In genomic region chr10:3876563-3876962, GRCh38 we compare ENCODE assay signal across 11 cellular contexts.
A peak's percentile ranks its signal among the peaks of the same experiment; 100 is the strongest.
DNase-seq lines count a peak whose midpoint lies in the region; ATAC-seq and TF ChIP-seq lines count a peak whose summit lies in the region.
"Had no signal": no experiment of that assay in that cellular context is flagged by ENCODE, and none has a peak within 500 bp of the region (broad histone marks: within the 10 kb centered on the region; RNA-seq: fewer than 3 reads in every experiment).

No MANE protein-coding gene starts in this region.

- H3K4me1 ChIP-seq in CD4-positive, alpha-beta memory T cell (ENCODE audit: insufficient read depth, low read length): peaks cover 66% of the 10 kb centered on the region
- H3K4me1 ChIP-seq in osteoblast (ENCODE audit: insufficient read depth, low read length): peaks cover 20% of the 10 kb centered on the region

- peak overlapping the region; percentile 80 to 100 (median 99) for H3K27ac Mint-ChIP-seq in CD4-positive, alpha-beta memory T cell
- H3K27ac Mint-ChIP-seq in dendritic cell treated with granulocyte-macrophage colony-stimulating factor and Interleukin-4, amounts not matched to agents 40 ng/mL and 50 ng/mL, for 4 days: peak overlapping the region; percentile 74

- intact Hi-C loops in CD4-positive, alpha-beta memory T cell (cut with micrococcal nuclease): loop anchor here (2.0 to 10.0 kb wide), 3 partner anchors 96 to 778 kb away; no protein-coding TSS in a partner anchor
- intact Hi-C loops in dendritic cell treated with granulocyte-macrophage colony-stimulating factor and Interleukin-4, amounts not matched to agents 40 ng/mL and 50 ng/mL, for 4 days (cut with micrococcal nuclease): loop anchor here (5.0 kb wide), 1 partner anchor 896 kb away; no protein-coding TSS in a partner anchor

- H3K36me3 Mint-ChIP-seq in CD4-positive, alpha-beta memory T cell: peaks cover 0 to 1% of the 10 kb centered on the region in 2 donors
- no peaks in the 10 kb centered on the region for H3K36me3 Mint-ChIP-seq in dendritic cell treated with granulocyte-macrophage colony-stimulating factor and Interleukin-4, amounts not matched to agents 40 ng/mL and 50 ng/mL, for 4 days (ENCODE audit: low read depth)

- H3K79me2 ChIP-seq in osteoblast (ENCODE audit: insufficient read depth, low read length): no peaks in the 10 kb centered on the region

- no peaks in the 10 kb centered on the region for H3K27me3 Mint-ChIP-seq in CD4-positive, alpha-beta memory T cell
- no peaks in the 10 kb centered on the region for H3K27me3 Mint-ChIP-seq in dendritic cell treated with granulocyte-macrophage colony-stimulating factor and Interleukin-4, amounts not matched to agents 40 ng/mL and 50 ng/mL, for 4 days

- H3K4me3 Mint-ChIP-seq in CD4-positive, alpha-beta memory T cell: peak overlapping the region in 5 of 8 donors; percentile 31 to 75 (median 46)
- peak overlapping the region; percentile 6 for H3K4me3 Mint-ChIP-seq in dendritic cell treated with granulocyte-macrophage colony-stimulating factor and Interleukin-4, amounts not matched to agents 40 ng/mL and 50 ng/mL, for 4 days

- peak overlapping the region; percentile 28 for H3K4me2 ChIP-seq in osteoblast (ENCODE audit: insufficient read depth, low read length)

- no peak overlapping the region for H2AFZ ChIP-seq in osteoblast (ENCODE audit: low read length)

- TF ChIP-seq CTCF in osteoblast (IDR thresholded peaks at IDR 0.05; ENCODE audit: extremely low read depth, low read depth, low read length): no peak

- peak overlapping the region; percentile 94 for H3K27ac ChIP-seq in CD4-positive, alpha-beta memory T cell (ENCODE audit: low read depth, low read length)
- H3K27ac ChIP-seq in KOPT-K1 (ENCODE audit: low read depth, low read length, poor library complexity, severe bottlenecking) (peak overlapping the region; percentile 53), osteoblast (ENCODE audit: low read depth, low read length) (peak overlapping the region; percentile 62)
- H3K27ac ChIP-seq: psoas muscle had no signal

- H3K27me3 ChIP-seq in CD4-positive, alpha-beta memory T cell (ENCODE audit: insufficient read depth, low read length): no peaks in the 10 kb centered on the region
- no peaks in the 10 kb centered on the region for H3K27me3 ChIP-seq in osteoblast (ENCODE audit: insufficient read depth, low read length)
- H3K27me3 ChIP-seq: ascending aorta had no signal

- H3K36me3 ChIP-seq in CD4-positive, alpha-beta memory T cell (ENCODE audit: insufficient read depth, low read length): no peaks in the 10 kb centered on the region
- H3K36me3 ChIP-seq in KOPT-K1 (ENCODE audit: insufficient read depth, low read length) (no peaks in the 10 kb centered on the region), osteoblast (ENCODE audit: insufficient read depth, low read length) (no peaks in the 10 kb centered on the region)
- H3K36me3 ChIP-seq: ascending aorta had no signal

- DNase-seq in CD4-positive, alpha-beta memory T cell: no peak
- DNase-seq in osteoblast (ENCODE audit: insufficient read length, low spot score, missing footprints): no peak
- no peak for DNase-seq in middle frontal gyrus (ENCODE audit: extremely low spot score, low spot score)
- DNase-seq in NCI-H1105 (lab: John Stamatoyannopoulos, UW): no peak
- DNase-seq in hypothalamus (lab: John Stamatoyannopoulos, UW): no peak
- DNase-seq: activated T-cell treated with anti-CD3 and anti-CD28 coated beads, Interleukin-2, amount 50 U/mL, for 1 hour; psoas muscle had no signal

- no peak for ATAC-seq in GM18873 (IDR thresholded peaks at IDR 0.05; ENCODE audit: low FRiP score, unreplicated experiment)
- ATAC-seq: psoas muscle had no signal

- H3K9me3 Mint-ChIP-seq in CD4-positive, alpha-beta memory T cell: no peaks in the 10 kb centered on the region
- H3K9me3 Mint-ChIP-seq in dendritic cell treated with granulocyte-macrophage colony-stimulating factor and Interleukin-4, amounts not matched to agents 40 ng/mL and 50 ng/mL, for 4 days: peaks cover under 1% of the 10 kb centered on the region

- POLR2A ChIA-PET in CD4-positive, alpha-beta memory T cell (lab: Charles Lee; ENCODE audit: partially characterized antibody): interaction anchor here (0.9 to 13.6 kb wide), 19 partner anchors 10 to 1415 kb away, joined by 3 to 509 read pairs (median 12); partner anchors contain the start of gene KLF6

- H4K20me1 ChIP-seq in osteoblast (ENCODE audit: insufficient read depth, low read length): no peaks in the 10 kb centered on the region

- H3K9me3 ChIP-seq in CD4-positive, alpha-beta memory T cell (ENCODE audit: control insufficient read depth in 1 of 2, low read length in 2 of 2): no peaks in the 10 kb centered on the region
- H3K9me3 ChIP-seq in KOPT-K1 (ENCODE audit: insufficient read depth, low read length, poor library complexity, severe bottlenecking): no peaks in the 10 kb centered on the region
- H3K9me3 ChIP-seq in osteoblast (ENCODE audit: low read depth, low read length): no peaks in the 10 kb centered on the region
- H3K9me3 ChIP-seq: ascending aorta, psoas muscle had no signal

- peaks cover 53 to 83% (median 67%) of the 10 kb centered on the region in 4 donors for H3K4me1 Mint-ChIP-seq in CD4-positive, alpha-beta memory T cell
- peaks cover 48% of the 10 kb centered on the region for H3K4me1 Mint-ChIP-seq in dendritic cell treated with granulocyte-macrophage colony-stimulating factor and Interleukin-4, amounts not matched to agents 40 ng/mL and 50 ng/mL, for 4 days (ENCODE audit: low read depth)

- H3K4me3 ChIP-seq in CD4-positive, alpha-beta memory T cell (ENCODE audit: low read length in 2 of 2): no peak overlapping the region
- no peak overlapping the region for H3K4me3 ChIP-seq in osteoblast (ENCODE audit: insufficient read depth, low read length)
- H3K4me3 ChIP-seq: ascending aorta, psoas muscle had no signal

- CTCF ChIA-PET in CD4-positive, alpha-beta memory T cell (lab: Charles Lee; ENCODE audit: partially characterized antibody): interaction anchor here (0.9 to 1.6 kb wide), 8 partner anchors 13 to 780 kb away, joined by 3 to 8 read pairs (median 4); no protein-coding TSS in a partner anchor
